14 cellular contexts compared by ENCODE assay signal in the genomic region with DNA sequence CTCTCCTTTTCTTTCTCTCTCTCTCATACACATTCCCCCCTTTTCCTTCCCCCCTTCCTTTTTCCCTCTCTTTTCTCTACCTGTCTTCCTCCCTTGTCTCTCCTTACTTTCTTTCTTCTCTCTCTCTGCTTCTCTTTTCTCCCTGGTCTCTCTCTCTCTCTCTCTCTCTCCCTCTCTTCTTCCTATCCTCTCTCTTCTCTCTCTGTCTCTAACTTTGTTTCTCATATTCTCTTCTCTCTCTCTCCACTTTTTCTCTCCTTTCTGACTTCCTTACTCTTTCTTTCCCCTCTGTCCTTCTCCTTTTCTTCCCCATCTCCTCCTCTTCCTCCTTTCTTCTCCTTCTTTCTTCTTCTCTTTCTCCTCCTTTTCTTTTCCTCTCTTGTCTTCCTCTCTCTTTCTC.
"Had no signal": no experiment of that assay in that cellular context is flagged by ENCODE, and none has a peak within 500 bp of the region (broad histone marks: within the 10 kb centered on the region; RNA-seq: fewer than 3 reads in every experiment).

No MANE protein-coding gene starts in this region.

- H3K36me3 Mint-ChIP-seq: brain had no signal

- H3K4me3 ChIP-seq: esophagus muscularis mucosa, tibial nerve, vagina had no signal

- H3K4me3 Mint-ChIP-seq: activated naive CD8-positive, alpha-beta T cell treated with anti-CD3 and anti-CD28 coated beads for 36 hours; activated T-cell treated with anti-CD3 and anti-CD28 coated beads, Interleukin-2, amount 50 U/mL, for 4 hours; brain had no signal

- DNase-seq: activated gamma-delta T cell; activated naive CD8-positive, alpha-beta T cell treated with anti-CD3 and anti-CD28 coated beads for 36 hours; activated T-cell treated with anti-CD3 and anti-CD28 coated beads, Interleukin-2, amount 50 U/mL, for 4 hours; amygdala; cortex of kidney; effector CD4-positive, alpha-beta T cell; hippocampal formation; stimulated activated CD4-positive, alpha-beta T cell treated with anti-CD3 and anti-CD28 coated beads, Interleukin-2, amount 100 ng/mL, for 48 hours; stimulated activated naive CD4-positive, alpha-beta T cell had no signal

- H3K36me3 ChIP-seq: esophagus muscularis mucosa, tibial nerve, vagina had no signal

- H3K27ac Mint-ChIP-seq: activated naive CD8-positive, alpha-beta T cell treated with anti-CD3 and anti-CD28 coated beads for 36 hours had no signal

- H3K27me3 ChIP-seq: esophagus muscularis mucosa, tibial nerve, vagina had no signal

- H3K27ac ChIP-seq: esophagus muscularis mucosa, tibial nerve, vagina had no signal

- H3K4me1 ChIP-seq: esophagus muscularis mucosa, tibial nerve, vagina had no signal

- H3K9me3 ChIP-seq: esophagus muscularis mucosa, tibial nerve, vagina had no signal

- ATAC-seq: activated CD4-positive, CD25-positive, alpha-beta regulatory T cell treated with anti-CD3 and anti-CD28 coated beads, Interleukin-2, amount 50 U/mL, for 24 hours; activated T-cell treated with anti-CD3 and anti-CD28 coated beads, Interleukin-2, amount 50 U/mL, for 4 hours had no signal
